Comparison of ENCODE assay signal across 1 cellular context in genomic region chr3:152298393-152299242, GRCh38.
TF ChIP-seq lines count a peak whose summit lies in the region.

No MANE protein-coding gene starts in this region.

TF ChIP-seq in HepG2, 621 proteins besides CTCF, POLR2A, EP300 and RAD21 (continued from another document and continues in another):
- TF ChIP-seq KIAA2018 (CRISPR knock-in tag; IDR thresholded peaks at IDR 0.05; ENCODE audit: borderline replicate concordance) (no peak), DZIP1 (CRISPR knock-in tag; IDR thresholded peaks at IDR 0.05) (no peak), ZHX2 (IDR thresholded peaks at IDR 0.05; ENCODE audit: low read depth) (no peak), ZHX2 (CRISPR knock-in tag; IDR thresholded peaks at IDR 0.05; ENCODE audit: borderline replicate concordance) (no peak), ZNF816 (CRISPR knock-in tag; IDR thresholded peaks at IDR 0.05; ENCODE audit: borderline replicate concordance) (no peak; the same call in 1 of the 2 replicates), ZFP91 (CRISPR knock-in tag; IDR thresholded peaks at IDR 0.05; ENCODE audit: borderline replicate concordance) (no peak), IRF9 (CRISPR knock-in tag; IDR thresholded peaks at IDR 0.05; ENCODE audit: borderline replicate concordance) (no peak), FOXP1 (IDR thresholded peaks at IDR 0.05) (no peak), FOXP1 (CRISPR knock-in tag; IDR thresholded peaks at IDR 0.05) (no peak), BORCS8-MEF2B (CRISPR knock-in tag; IDR thresholded peaks at IDR 0.05) (no peak), ZNF784 (CRISPR knock-in tag; IDR thresholded peaks at IDR 0.05; ENCODE audit: borderline replicate concordance) (no peak), ZNF12 (CRISPR knock-in tag; IDR thresholded peaks at IDR 0.05) (no peak), HNF4A (CRISPR knock-in tag; IDR thresholded peaks at IDR 0.05) (no peak; the same call in 1 of the 2 replicates), JUNB (CRISPR knock-in tag; IDR thresholded peaks at IDR 0.05; ENCODE audit: borderline replicate concordance) (no peak), RXRB (CRISPR knock-in tag; IDR thresholded peaks at IDR 0.05; ENCODE audit: borderline replicate concordance) (peak; percentile 45), ZNF362 (CRISPR knock-in tag; IDR thresholded peaks at IDR 0.05; ENCODE audit: borderline replicate concordance) (no peak), ZNF446 (CRISPR knock-in tag; IDR thresholded peaks at IDR 0.05) (no peak), ZBTB2 (CRISPR knock-in tag; IDR thresholded peaks at IDR 0.05; ENCODE audit: low read depth) (no peak), ARID3A (IDR thresholded peaks at IDR 0.05; ENCODE audit: low read depth, low read length) (peak; percentile 61), ARNT (IDR thresholded peaks at IDR 0.05) (no peak), E2F1 (CRISPR knock-in tag; IDR thresholded peaks at IDR 0.05) (no peak), ZNF484 (CRISPR knock-in tag; IDR thresholded peaks at IDR 0.05; ENCODE audit: borderline replicate concordance, low read depth) (no peak), ZNF451 (CRISPR knock-in tag; IDR thresholded peaks at IDR 0.05) (no peak)
